Comparison of ENCODE assay signal across 1 cellular context in the genomic region with DNA sequence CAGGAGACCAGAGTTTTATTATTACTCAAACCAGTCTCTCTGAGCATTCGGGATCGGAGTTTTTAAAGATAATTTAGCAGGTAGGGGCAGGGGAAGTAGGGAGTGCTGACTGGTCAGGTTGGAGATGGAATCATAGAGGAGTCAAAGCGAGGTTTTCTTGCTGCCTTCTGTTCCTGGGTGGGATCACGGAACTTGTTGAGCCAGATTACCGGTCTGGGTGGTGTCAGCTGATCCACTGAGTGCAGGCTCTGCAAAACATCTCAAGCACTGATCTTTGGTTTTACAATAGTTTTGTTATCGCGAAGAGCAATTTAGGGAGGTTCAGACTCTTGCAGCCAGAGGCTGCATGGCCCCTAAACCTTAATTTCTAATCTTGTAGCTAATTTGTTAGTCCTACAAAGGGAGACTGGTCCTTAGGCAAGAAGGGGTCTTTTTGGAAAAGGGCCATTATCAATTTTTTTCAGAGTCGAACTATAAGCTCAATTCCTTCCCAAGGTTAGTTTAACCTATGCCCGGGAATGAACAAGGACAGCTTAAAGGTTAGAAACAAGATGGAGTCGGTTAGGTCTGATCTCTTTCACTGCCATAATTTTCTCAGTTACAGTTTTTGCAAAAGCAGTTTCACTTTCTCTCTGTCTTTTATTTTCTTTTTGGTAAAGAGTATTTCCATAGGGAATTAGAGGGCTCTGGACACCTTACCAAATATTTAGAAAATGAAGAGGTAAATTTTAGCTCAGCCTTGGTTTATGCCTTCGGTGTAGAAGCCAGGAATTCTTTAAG.
TF ChIP-seq lines count a peak whose summit lies in the region.

No MANE protein-coding gene starts in this region.

TF ChIP-seq in WTC11, 78 proteins besides CTCF, POLR2A, EP300 and RAD21:
- TF ChIP-seq ZBTB21 (CRISPR knock-in tag; IDR thresholded peaks at IDR 0.05; ENCODE audit: borderline replicate concordance) (no peak), NR3C1 (CRISPR knock-in tag; conservative IDR thresholded peaks at IDR 0.05; ENCODE audit: low read depth) (no peak), MXD4 (CRISPR knock-in tag; IDR thresholded peaks at IDR 0.05; ENCODE audit: borderline replicate concordance) (peak; percentile 72; the same call in 1 of the 2 replicates)
- TF ChIP-seq, protein P1, sequence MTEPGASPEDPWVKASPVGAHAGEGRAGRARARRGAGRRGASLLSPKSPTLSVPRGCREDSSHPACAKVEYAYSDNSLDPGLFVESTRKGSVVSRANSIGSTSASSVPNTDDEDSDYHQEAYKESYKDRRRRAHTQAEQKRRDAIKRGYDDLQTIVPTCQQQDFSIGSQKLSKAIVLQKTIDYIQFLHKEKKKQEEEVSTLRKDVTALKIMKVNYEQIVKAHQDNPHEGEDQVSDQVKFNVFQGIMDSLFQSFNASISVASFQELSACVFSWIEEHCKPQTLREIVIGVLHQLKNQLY (CRISPR knock-in tag; IDR thresholded peaks at IDR 0.05) = no peak
TF ChIP-seq in WTC11: peak in this region for 1.
